In the genomic region with DNA sequence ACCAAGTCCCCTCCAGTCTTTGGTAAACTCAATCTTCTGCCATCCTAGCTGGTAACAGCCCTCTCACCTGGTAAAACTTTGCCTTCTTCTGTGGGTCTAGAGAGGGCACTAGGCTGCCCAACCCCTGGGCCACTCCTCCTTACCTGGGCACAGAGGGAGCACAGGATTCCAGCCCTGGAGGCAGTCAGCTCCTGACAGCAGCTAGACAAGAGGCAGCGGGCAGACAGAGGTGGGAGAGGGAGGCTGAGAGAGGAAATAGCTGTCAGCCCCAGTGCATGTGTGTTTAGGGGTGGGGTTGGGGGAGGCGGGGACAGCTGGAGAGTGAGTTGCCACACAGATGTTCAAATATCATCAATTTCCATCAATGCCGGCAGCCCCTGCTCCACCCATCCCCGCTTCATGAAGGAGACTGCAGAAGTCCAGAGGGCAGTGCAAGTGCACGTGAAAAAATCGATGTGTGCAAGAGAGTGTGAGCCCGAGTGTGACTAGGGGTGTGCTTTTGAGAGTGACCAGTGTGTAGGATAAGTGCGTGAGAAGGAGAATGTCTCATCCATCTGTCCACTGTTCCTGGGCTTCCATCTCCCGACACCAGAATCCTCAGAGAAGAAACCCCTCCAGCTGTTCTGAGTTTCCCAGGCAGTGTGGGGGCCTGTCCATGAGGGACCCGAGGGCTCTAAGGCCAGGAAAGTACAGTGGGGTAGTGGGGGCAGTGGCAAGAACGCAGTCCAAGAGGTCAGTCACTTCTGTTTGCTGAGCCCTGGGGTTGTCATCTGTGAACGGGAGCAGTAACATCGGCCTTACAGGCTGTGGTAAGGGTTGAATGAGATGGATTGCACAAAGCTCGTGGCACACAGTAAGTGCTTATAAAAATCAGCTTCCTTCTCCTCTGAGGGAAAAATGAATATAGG, we compare ENCODE assay signal across 16 cellular contexts. TPM values are rescaled to one million over a fixed set of nuclear protein-coding genes. Genes with fewer than 3 reads are reported as not detected.
DNase-seq lines count a peak whose midpoint lies in the region; ATAC-seq and TF ChIP-seq lines count a peak whose summit lies in the region.
"Had no signal": no experiment of that assay in that cellular context is flagged by ENCODE, and none has a peak within 500 bp of the region (broad histone marks: within the 10 kb centered on the region; RNA-seq: fewer than 3 reads in every experiment).

A gene (minus strand): TSS at position 225 of the 908 bp plus-strand sequence. CDS start 2,228 bp downstream, outside the sequence.

- intact Hi-C loops in heart left ventricle (cut with DNase I), result no loop called here
- intact Hi-C loops in cardiac septum (cut with DNase I), result no loop called here
- intact Hi-C loops in left colon (cut with DNase I, micrococcal nuclease), result no loop called here

- WGBS in heart left ventricle, 4 donors, result 57 to 61% (median 59%) methylated on average over 13 to 14 of the region's 14 CpGs
- 49% methylated on average over 14 of the region's 14 CpGs for WGBS in thymus

- H3K27ac Mint-ChIP-seq in T-helper 2 cell treated with Interferon-gamma antibody and Interleukin-4, amounts not matched to agents 5 μg/mL and 100 μg/mL, for 36 hours, result peak within 1 kb of the TSS; percentile 74
- H3K27ac Mint-ChIP-seq: activated B cell treated with CpG ODN at 0.5 μM for 24 hours had no signal

- H3K27me3 Mint-ChIP-seq in T-helper 2 cell treated with Interferon-gamma antibody and Interleukin-4, amounts not matched to agents 5 μg/mL and 100 μg/mL, for 36 hours (ENCODE audit: low read depth), result no peaks in the 10 kb centered on the region
- H3K27me3 Mint-ChIP-seq: activated B cell treated with CpG ODN at 0.5 μM for 24 hours had no signal

- TF ChIP-seq POLR2A in heart left ventricle (IDR thresholded peaks at IDR 0.05), result no peak

- H3K9me3 ChIP-seq in heart left ventricle, result no peaks in the 10 kb centered on the region
- H3K9me3 ChIP-seq in thymus (ENCODE audit: control insufficient read depth), result no peaks in the 10 kb centered on the region

- peak in 1 of 5 donors; percentile 19 for DNase-seq in heart left ventricle
- DNase-seq in cardiac septum (ENCODE audit: low spot score), result no peak
- DNase-seq in T-helper 2 cell treated with Interferon-gamma antibody and Interleukin-4, amounts not matched to agents 5 μg/mL and 100 μg/mL, for 36 hours (ENCODE audit: low spot score), result no peak
- peak in 1 of 2 donors; percentile 37 for DNase-seq in left colon
- DNase-seq: activated B cell treated with CpG ODN at 0.5 μM for 24 hours; amygdala; DMS79 treated with DMSO at 0.1 percent for 48 hours; Karpas-422; NCI-H2029; SIG-M5; stimulated activated CD4-positive, alpha-beta T cell treated with anti-CD3 and anti-CD28 coated beads, Interleukin-1b, Interleukin-23, amount 100 ng/mL, for 48 hours had no signal

- peaks cover 49% of the 10 kb centered on the region for H3K4me1 Mint-ChIP-seq in T-helper 2 cell treated with Interferon-gamma antibody and Interleukin-4, amounts not matched to agents 5 μg/mL and 100 μg/mL, for 36 hours (ENCODE audit: low read depth)

- ATAC-seq in heart left ventricle, result peak in 2 of 4 donors; percentile 22 to 54
- peak; percentile 27 for ATAC-seq in left colon
- no peak for ATAC-seq in GM18517 (IDR thresholded peaks at IDR 0.05; ENCODE audit: unreplicated experiment)
- ATAC-seq in GM18870 (IDR thresholded peaks at IDR 0.05; ENCODE audit: unreplicated experiment), result no peak
- no peak for ATAC-seq in HG02642 (IDR thresholded peaks at IDR 0.05; ENCODE audit: poor library complexity, unreplicated experiment)

- no peak for TF ChIP-seq CTCF in heart left ventricle (IDR thresholded peaks at IDR 0.05)

- H3K27ac ChIP-seq in heart left ventricle, result peak within 1 kb of the TSS in 9 of 12 donors; percentile 19 to 64 (median 48)
- H3K27ac ChIP-seq in thymus (ENCODE audit: low read depth), result peak within 1 kb of the TSS; percentile 6

- H3K36me3 Mint-ChIP-seq in T-helper 2 cell treated with Interferon-gamma antibody and Interleukin-4, amounts not matched to agents 5 μg/mL and 100 μg/mL, for 36 hours (ENCODE audit: low read depth), result peaks cover 21% of the 10 kb centered on the region

- H3K27me3 ChIP-seq in heart left ventricle, result no peaks in the 10 kb centered on the region
- no peaks in the 10 kb centered on the region for H3K27me3 ChIP-seq in thymus (ENCODE audit: control insufficient read depth, insufficient read depth)

- H3K4me1 ChIP-seq in heart left ventricle (peaks cover 0 to 6% (median 0%) of the 10 kb centered on the region in 12 donors), thymus (ENCODE audit: control insufficient read depth, insufficient read depth, low read length) (peaks cover 52% of the 10 kb centered on the region)

- H3K36me3 ChIP-seq in heart left ventricle, result peaks cover 0 to 22% (median 12%) of the 10 kb centered on the region in 9 donors
- peaks cover 25% of the 10 kb centered on the region for H3K36me3 ChIP-seq in thymus (ENCODE audit: control insufficient read depth, insufficient read depth)

- H3K4me3 ChIP-seq in heart left ventricle, result peak within 1 kb of the TSS in 9 of 12 donors; percentile 20 to 43 (median 33)
- peak within 1 kb of the TSS; percentile 31 for H3K4me3 ChIP-seq in thymus (ENCODE audit: low read length)

- no peaks in the 10 kb centered on the region for H3K9me3 Mint-ChIP-seq in T-helper 2 cell treated with Interferon-gamma antibody and Interleukin-4, amounts not matched to agents 5 μg/mL and 100 μg/mL, for 36 hours
- H3K9me3 Mint-ChIP-seq: activated B cell treated with CpG ODN at 0.5 μM for 24 hours had no signal

- peak within 1 kb of the TSS; percentile 87 for H3K4me3 Mint-ChIP-seq in T-helper 2 cell treated with Interferon-gamma antibody and Interleukin-4, amounts not matched to agents 5 μg/mL and 100 μg/mL, for 36 hours
- H3K4me3 Mint-ChIP-seq: activated B cell treated with CpG ODN at 0.5 μM for 24 hours had no signal

RNA-seq across cellular contexts. Expression of the gene that starts here (rescaled TPM):
- total RNA-seq in heart left ventricle (1 to 10 TPM in 8 of 9 donors, under 1 TPM in 1; 0.61 to 7.9 (median 1.4) TPM), cardiac septum (0.89 TPM), left colon (1 to 10 TPM; 4.6 to 6.4 TPM)
- polyA plus RNA-seq in heart left ventricle (1 to 10 TPM in 1 of 2 donors, under 1 TPM in 1; 0.76 to 4.3 TPM), thymus (0.73 TPM)
- total RNA-seq: activated B cell treated with CpG ODN at 0.5 μM for 24 hours, dermis microvascular lymphatic vessel endothelial cell had no signal
